ENCODE assay signal across 23 cellular contexts in genomic region chr2:11889854-11890253, GRCh38.
"Had no signal": no experiment of that assay in that cellular context is flagged by ENCODE, and none has a peak within 500 bp of the region (broad histone marks: within the 10 kb centered on the region; RNA-seq: fewer than 3 reads in every experiment).

No MANE protein-coding gene starts in this region.

- H2AFZ ChIP-seq: hepatocyte had no signal

- ATAC-seq: foreskin keratinocyte; gastroesophageal sphincter; heart left ventricle; left lung; left ventricle myocardium superior; lower lobe of right lung; naive thymus-derived CD4-positive, alpha-beta T cell had no signal

- H3K4me3 ChIP-seq: coronary artery, dorsolateral prefrontal cortex, esophagus muscularis mucosa, gastroesophageal sphincter, heart left ventricle, hepatocyte, left lung, lower lobe of right lung had no signal

- H3K79me2 ChIP-seq: hepatocyte had no signal

- H3K27ac ChIP-seq: coronary artery, dorsolateral prefrontal cortex, esophagus muscularis mucosa, foreskin keratinocyte, gastroesophageal sphincter, heart left ventricle, hepatocyte, left lung, lower lobe of right lung had no signal

- H3K4me2 ChIP-seq: hepatocyte had no signal

- H3K4me1 ChIP-seq: esophagus muscularis mucosa, foreskin keratinocyte, gastroesophageal sphincter, heart left ventricle, left lung, lower lobe of right lung had no signal

- H3K36me3 ChIP-seq: esophagus muscularis mucosa, gastroesophageal sphincter, heart left ventricle, left lung, lower lobe of right lung had no signal

- H3K27ac Mint-ChIP-seq: naive thymus-derived CD4-positive, alpha-beta T cell had no signal

- H3K4me3 Mint-ChIP-seq: immature natural killer cell; naive thymus-derived CD4-positive, alpha-beta T cell had no signal

- FAIRE-seq: colon, endothelial cell of umbilical vein, frontal cortex had no signal

- H3K27me3 ChIP-seq: esophagus muscularis mucosa, gastroesophageal sphincter, heart left ventricle, hepatocyte, left lung had no signal

- DNase-seq: dermis blood vessel endothelial cell; dorsolateral prefrontal cortex; effector CD4-positive, alpha-beta T cell; effector memory CD4-positive, alpha-beta T cell; foreskin keratinocyte; heart left ventricle; hypothalamus; immature natural killer cell; kidney; kidney glomerular epithelial cell; left lung; left ventricle myocardium superior; lower lobe of right lung; mesenchymal stem cell; midbrain; naive thymus-derived CD4-positive, alpha-beta T cell had no signal
